10 cellular contexts compared by ENCODE assay signal in the genomic region with DNA sequence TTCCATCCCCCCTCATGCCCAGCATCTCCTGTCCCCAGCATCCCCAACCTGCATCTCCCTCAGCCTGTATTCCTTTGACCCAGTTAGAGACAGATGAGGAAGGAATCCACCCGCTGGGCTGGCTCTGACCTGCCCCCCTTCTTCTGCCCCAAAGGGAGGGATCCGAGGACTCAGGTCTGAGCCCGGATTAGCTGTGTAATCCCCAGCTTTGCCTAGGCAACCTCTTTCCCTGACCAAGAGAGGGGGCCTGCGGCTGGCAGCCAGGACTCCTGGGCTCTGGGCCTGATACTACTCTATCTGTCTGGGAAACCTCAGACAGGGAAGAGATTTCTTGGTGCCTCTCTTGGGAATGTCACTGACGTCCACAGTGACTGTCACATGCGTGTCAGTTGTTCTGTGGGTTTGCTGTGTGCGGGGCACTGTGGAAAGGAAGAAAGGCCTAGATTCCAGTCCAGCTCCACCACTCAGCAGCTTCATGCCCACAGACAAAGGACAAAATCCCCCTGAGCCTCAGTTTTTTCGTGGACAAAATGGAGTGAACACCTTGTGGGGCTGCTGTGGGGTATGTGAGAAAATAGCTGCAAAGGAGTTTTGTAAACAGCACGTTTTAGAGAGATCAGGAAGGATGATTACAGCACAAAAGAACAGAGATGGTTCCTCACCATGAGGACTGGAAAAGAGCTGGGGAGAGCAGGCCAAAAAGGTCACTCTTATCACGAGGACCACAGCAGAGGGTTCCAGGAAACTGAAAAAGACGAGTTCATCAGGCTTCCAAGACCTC. TPM values are rescaled to one million over a fixed set of nuclear protein-coding genes. Genes with fewer than 3 reads are reported as not detected.
DNase-seq lines count a peak whose midpoint lies in the region; ATAC-seq and TF ChIP-seq lines count a peak whose summit lies in the region.
"Had no signal": no experiment of that assay in that cellular context is flagged by ENCODE, and none has a peak within 500 bp of the region (broad histone marks: within the 10 kb centered on the region; RNA-seq: fewer than 3 reads in every experiment).

No MANE protein-coding gene starts in this region.

- intact Hi-C loops in dorsolateral prefrontal cortex (cut with DNase I): loop anchor here (1.0 to 5.0 kb wide), 5 partner anchors 19 to 98 kb away; partner anchors contain the start of genes CDK2AP2 (in 1 of the 2), NUDT8 (in 1 of the 2) and PITPNM1 (in 1 of the 2)

- H2BK15ac ChIP-seq in neuronal stem cell (ENCODE audit: low read length): no peak overlapping the region

- H3K36me3 ChIP-seq in DND-41 (ENCODE audit: insufficient read depth, low read length): peaks cover 25% of the 10 kb centered on the region
- H3K36me3 ChIP-seq in NT2/D1 (ENCODE audit: insufficient read depth, insufficient read length, low read length): peaks cover 24% of the 10 kb centered on the region
- peaks cover 5 to 24% of the 10 kb centered on the region in 2 donors for H3K36me3 ChIP-seq in neuronal stem cell (replicated peaks in 1 of 2; ENCODE audit: control insufficient read depth in 2 of 2, insufficient read depth in 2 of 2, low read length in 2 of 2)

- H3K27ac ChIP-seq in DND-41 (ENCODE audit: low read length) (no peak overlapping the region), dorsolateral prefrontal cortex (peak overlapping the region in 30 of 59 donors; percentile 28 to 95 (median 83)), neuronal stem cell (replicated peaks; ENCODE audit: low read length) (peak overlapping the region; percentile 25)

- no CpG with 5 or more reads among the region's 11 CpGs for WGBS in neuronal stem cell (ENCODE audit: extremely low coverage in 2 of 2, insufficient read length in 2 of 2, insufficient replicate concordance in 1 of 2), 2 donors

- peaks cover 21% of the 10 kb centered on the region for H3K79me2 ChIP-seq in DND-41 (ENCODE audit: insufficient read depth, low read length)

- H3K4me3 ChIP-seq in DND-41 (ENCODE audit: low read depth in 1 of 2, low read length in 2 of 2): no peak overlapping the region; a peak in 1 of 4 replicates
- no peak overlapping the region for H3K4me3 ChIP-seq in NT2/D1 (ENCODE audit: insufficient read length, low read depth)
- H3K4me3 ChIP-seq in dorsolateral prefrontal cortex: peak overlapping the region in 4 of 59 donors; percentile 90 to 100 (median 96)
- no peak overlapping the region for H3K4me3 ChIP-seq in neuronal stem cell (ENCODE audit: low read length in 2 of 2)

- H3K23ac ChIP-seq in neuronal stem cell (ENCODE audit: low read depth, low read length, poor library complexity): no peak overlapping the region

- no peaks in the 10 kb centered on the region for H4K20me1 ChIP-seq in DND-41 (ENCODE audit: insufficient read depth, low read length)

- H2BK12ac ChIP-seq in neuronal stem cell (ENCODE audit: low read length): no peak overlapping the region

- H3K9me3 ChIP-seq in DND-41 (ENCODE audit: insufficient read depth, low read length, severe bottlenecking) (no peaks in the 10 kb centered on the region), NT2/D1 (ENCODE audit: insufficient read depth, low read length) (peaks cover 26% of the 10 kb centered on the region), neuronal stem cell (replicated peaks in 1 of 2; ENCODE audit: control insufficient read depth in 2 of 2, insufficient read depth in 1 of 2, low read depth in 1 of 2, low read length in 2 of 2) (peaks cover 2 to 5% of the 10 kb centered on the region in 2 donors)

- peak overlapping the region; percentile 15 for H2AK5ac ChIP-seq in neuronal stem cell (ENCODE audit: low read depth, low read length)

- no peak overlapping the region for H2BK120ac ChIP-seq in neuronal stem cell (ENCODE audit: low read depth, low read length)

- H3K14ac ChIP-seq in neuronal stem cell (ENCODE audit: low read length): no peak overlapping the region

- H3K4me1 ChIP-seq in DND-41 (ENCODE audit: insufficient read depth, low read length) (peaks cover 35% of the 10 kb centered on the region), NT2/D1 (ENCODE audit: insufficient read depth, insufficient read length) (peaks cover 21% of the 10 kb centered on the region), neuronal stem cell (ENCODE audit: control insufficient read depth in 2 of 2, insufficient read depth in 1 of 2, low read depth in 1 of 2, low read length in 2 of 2) (peaks cover 21 to 29% of the 10 kb centered on the region in 2 donors)

- DNase-seq in DND-41 (no peak), NT2/D1 (ENCODE audit: low read depth, low spot score) (no peak), dorsolateral prefrontal cortex (no peak), neuronal stem cell (ENCODE audit: low spot score) (no peak), dermis blood vessel endothelial cell (no peak), NCI-H748 treated with DMSO at 0.1 percent for 48 hours (lab: John Stamatoyannopoulos, UW) (no peak), HuH-7 (ENCODE audit: low spot score) (no peak)
- DNase-seq: GDM1, NCI-H345 had no signal

- peak overlapping the region; percentile 3 for H3K18ac ChIP-seq in neuronal stem cell (ENCODE audit: low read length)

- no peak overlapping the region for H2BK5ac ChIP-seq in neuronal stem cell (ENCODE audit: low read length)

- H3K4ac ChIP-seq in neuronal stem cell (ENCODE audit: low read length): no peak overlapping the region

- TF ChIP-seq CTCF in DND-41 (IDR thresholded peaks at IDR 0.05; ENCODE audit: borderline replicate concordance, extremely low read depth, low read length, poor library complexity, severe bottlenecking) (no peak), dorsolateral prefrontal cortex (IDR thresholded peaks at IDR 0.05 in 54 of 56, conservative IDR thresholded peaks at IDR 0.05 in 2 of 56; ENCODE audit: low read depth in 1 of 56, partially characterized antibody in 56 of 56) (no peak)

- no peak overlapping the region for H4K8ac ChIP-seq in neuronal stem cell (ENCODE audit: low read depth, low read length)

- H3K4me2 ChIP-seq in DND-41 (ENCODE audit: insufficient read depth, low read length) (peak overlapping the region; percentile 98), neuronal stem cell (ENCODE audit: insufficient read depth, low read length, poor library complexity, severe bottlenecking) (no peak overlapping the region)

- H3K27me3 ChIP-seq in DND-41 (ENCODE audit: insufficient read depth, low read length, poor library complexity) (no peaks in the 10 kb centered on the region), NT2/D1 (ENCODE audit: insufficient read depth, insufficient read length) (no peaks in the 10 kb centered on the region), dorsolateral prefrontal cortex (no peaks in the 10 kb centered on the region), neuronal stem cell (ENCODE audit: control insufficient read depth in 3 of 3, insufficient read depth in 3 of 3, low read depth in 1 of 3, low read length in 3 of 3) (peaks cover 0 to 15% (median 2%) of the 10 kb centered on the region in 3 experiments)

- H4K91ac ChIP-seq in neuronal stem cell (ENCODE audit: low read depth, low read length, poor library complexity): no peak overlapping the region

- H3K9ac ChIP-seq in DND-41 (ENCODE audit: low read depth, low read length) (no peak overlapping the region), NT2/D1 (ENCODE audit: insufficient read length, low read depth) (peak overlapping the region; percentile 38), neuronal stem cell (ENCODE audit: low read depth, low read length, poor library complexity) (no peak overlapping the region)

- peaks cover 4% of the 10 kb centered on the region for H3K79me1 ChIP-seq in neuronal stem cell (ENCODE audit: low read depth, low read length)

- H2AFZ ChIP-seq in DND-41 (ENCODE audit: low read depth, low read length) (peak overlapping the region; percentile 20; the same call in 1 of the 2 replicates), neuronal stem cell (ENCODE audit: low read length) (peak overlapping the region; percentile 89)

- no peak for ATAC-seq in DND-41 (ENCODE audit: insufficient read depth, low read depth)

RNA-seq across cellular contexts. Expression of gene NDUFV1, which starts 1.3 kb away (rescaled TPM):
- total RNA-seq in dorsolateral prefrontal cortex: 100 to 1,000 TPM; 176 to 398 (median 251) TPM
- 71.8 TPM for polyA plus RNA-seq in neuronal stem cell (2013, experiment 1 of 2)
- 67.2 TPM for polyA plus RNA-seq in neuronal stem cell (2013, experiment 2 of 2)
- total RNA-seq in dermis blood vessel endothelial cell: 166 and 175 TPM in 2 replicates

RNA-seq across cellular contexts. Expression of gene GSTP1, which starts 21.8 kb away (rescaled TPM):
- total RNA-seq in dorsolateral prefrontal cortex: 100 to 1,000 TPM; 145 to 281 (median 207) TPM
- 927 TPM for polyA plus RNA-seq in neuronal stem cell (2013, experiment 1 of 2)
- polyA plus RNA-seq in neuronal stem cell (2013, experiment 2 of 2): 915 TPM
- total RNA-seq in dermis blood vessel endothelial cell: 833 and 1,138 TPM in 2 replicates

RNA-seq across cellular contexts. Expression of gene NUDT8, which starts 24.3 kb away (rescaled TPM):
- total RNA-seq in dorsolateral prefrontal cortex: 10 to 100 TPM in 3 of 120 experiments, 1 to 10 TPM in 117; 2.2 to 12.6 (median 6.1) TPM
- polyA plus RNA-seq in neuronal stem cell (2013, experiment 1 of 2): 7.6 TPM
- polyA plus RNA-seq in neuronal stem cell (2013, experiment 2 of 2): 6.7 TPM
- total RNA-seq in dermis blood vessel endothelial cell: 10.7 and 13.0 TPM in 2 replicates

RNA-seq across cellular contexts. Expression of gene TBX10, which starts 34.1 kb away (rescaled TPM):
- total RNA-seq in dorsolateral prefrontal cortex (under 1 TPM in 1 of 120 experiments, not detected in 119; 0.60 TPM), dermis blood vessel endothelial cell (not detected in 2 replicates)
- polyA plus RNA-seq in neuronal stem cell (2013, experiment 1 of 2): 0.04 TPM
- polyA plus RNA-seq in neuronal stem cell (2013, experiment 2 of 2): 0.03 TPM
- total RNA-seq: glomerular endothelial cell had no signal

RNA-seq across cellular contexts. Expression of gene ACY3, which starts 45.1 kb away (rescaled TPM):
- 1 to 10 TPM in 75 of 120 experiments, under 1 TPM in 24, not detected in 21; 0.37 to 8.7 (median 1.9) TPM for total RNA-seq in dorsolateral prefrontal cortex
- polyA plus RNA-seq in neuronal stem cell (2013, experiment 1 of 2): not detected
- polyA plus RNA-seq in neuronal stem cell (2013, experiment 2 of 2): not detected
- total RNA-seq in dermis blood vessel endothelial cell: not detected in 2 replicates
- total RNA-seq: glomerular endothelial cell had no signal
